9 cellular contexts compared by ENCODE assay signal in genomic region chr12:6608592-6609311, GRCh38. TPM values are rescaled to one million over a fixed set of nuclear protein-coding genes. Genes with fewer than 3 reads are reported as not detected.
DNase-seq lines count a peak whose midpoint lies in the region; ATAC-seq and FAIRE-seq lines count a peak whose summit lies in the region.
"Had no signal": no experiment of that assay in that cellular context is flagged by ENCODE, and none has a peak within 500 bp of the region (broad histone marks: within the 10 kb centered on the region; RNA-seq: fewer than 3 reads in every experiment).

No MANE protein-coding gene starts in this region.

- DNase-seq in NCI-H82 (lab: John Stamatoyannopoulos, UW), result peak; percentile 46
- no peak for DNase-seq in NCI-H82 treated with DMSO at 0.1 percent for 48 hours (lab: John Stamatoyannopoulos, UW; ENCODE audit: unreplicated experiment)
- DNase-seq in T-helper 9 cell, result peak; percentile 18
- peak; percentile 48 for DNase-seq in left ventricle myocardium superior
- no peak for DNase-seq in GM19239 (ENCODE audit: insufficient read length, low spot score)
- no peak for DNase-seq in H4 (ENCODE audit: low spot score)

- no peaks in the 10 kb centered on the region for H3K9me3 ChIP-seq in subcutaneous abdominal adipose tissue (ENCODE audit: control insufficient read depth in 5 of 5, low read length in 5 of 5)

- H3K4me1 ChIP-seq in subcutaneous abdominal adipose tissue (ENCODE audit: control insufficient read depth in 5 of 5, insufficient read depth in 5 of 5, low read length in 5 of 5), result peaks cover 12 to 44% (median 42%) of the 10 kb centered on the region in 5 donors

- ATAC-seq in left ventricle myocardium superior (no peak), HG03159 (IDR thresholded peaks at IDR 0.05; ENCODE audit: unreplicated experiment) (no peak)

- H3K36me3 ChIP-seq in subcutaneous abdominal adipose tissue (ENCODE audit: control insufficient read depth in 5 of 5, insufficient read depth in 5 of 5, low read length in 5 of 5), result peaks cover 0 to 2% (median 0%) of the 10 kb centered on the region in 5 donors

- H3K9ac ChIP-seq in subcutaneous abdominal adipose tissue (ENCODE audit: low read length in 5 of 5), result no peak overlapping the region

- no peaks in the 10 kb centered on the region for H3K27me3 ChIP-seq in subcutaneous abdominal adipose tissue (ENCODE audit: control insufficient read depth in 5 of 5, insufficient read depth in 4 of 5, low read length in 5 of 5)

- H3K4me3 ChIP-seq in subcutaneous abdominal adipose tissue (ENCODE audit: low read depth in 1 of 5, low read length in 5 of 5), result no peak overlapping the region

- peak overlapping the region; percentile 88 for H3K27ac ChIP-seq in subcutaneous abdominal adipose tissue (ENCODE audit: low read depth, low read length)

- intact Hi-C loops in left ventricle myocardium superior (cut with micrococcal nuclease), result no loop called here

- no peak for FAIRE-seq in GM19239 (lab: Jason Lieb, UNC)
- FAIRE-seq: H54 had no signal

RNA-seq across cellular contexts. Expression of gene CHD4, which starts 1.6 kb away (rescaled TPM):
- 159 TPM for total RNA-seq in left ventricle myocardium superior
- 242 and 246 TPM in 2 replicates for total RNA-seq in H4 (2014; rRNA removed; shearing (Covaris generic))

RNA-seq across cellular contexts. Expression of gene LPAR5, which starts 27.0 kb away (rescaled TPM):
- 8.6 TPM for total RNA-seq in left ventricle myocardium superior
- 0.04 TPM in 1 of 2 replicates, not detected in the other for total RNA-seq in H4 (2014; rRNA removed; shearing (Covaris generic))

RNA-seq across cellular contexts. Expression of gene ACRBP, which starts 38.5 kb away (rescaled TPM):
- 2.2 TPM for total RNA-seq in left ventricle myocardium superior
- total RNA-seq in H4 (2014; rRNA removed; shearing (Covaris generic)), result not detected in 2 replicates

RNA-seq across cellular contexts. Expression of gene NOP2, which starts 40.7 kb away (rescaled TPM):
- total RNA-seq in left ventricle myocardium superior, result 16.1 TPM
- total RNA-seq in H4 (2014; rRNA removed; shearing (Covaris generic)), result 64.3 and 90.3 TPM in 2 replicates

RNA-seq across cellular contexts. Expression of gene IFFO1, which starts 52.9 kb away (rescaled TPM):
- 14.9 TPM for total RNA-seq in left ventricle myocardium superior
- total RNA-seq in H4 (2014; rRNA removed; shearing (Covaris generic)), result 2.1 and 5.4 TPM in 2 replicates

Comparison
In these comparisons a context has a peak if more than half of its experiments do, and no peak if none do; other contexts are left out.
1. DNase-seq: peak in NCI-H82 (single experiment), T-helper 9 cell (single experiment) and left ventricle myocardium superior (single experiment); none in NCI-H82 treated with DMSO at 0.1 percent for 48 hours (single experiment), GM19239 (single experiment) and H4 (single experiment).